8 cellular contexts compared by ENCODE assay signal in genomic region chr19:3125900-3126524, GRCh38. TPM values are rescaled to one million over a fixed set of nuclear protein-coding genes. Genes with fewer than 3 reads are reported as not detected.
DNase-seq lines count a peak whose midpoint lies in the region; ATAC-seq and TF ChIP-seq lines count a peak whose summit lies in the region.

No MANE protein-coding gene starts in this region.

- no peaks in the 10 kb centered on the region for H3K36me3 ChIP-seq in naive thymus-derived CD4-positive, alpha-beta T cell (ENCODE audit: control insufficient read depth in 2 of 3, insufficient read depth in 3 of 3, low read length in 3 of 3)
- peaks cover 2 to 23% (median 20%) of the 10 kb centered on the region in 4 donors for H3K36me3 ChIP-seq in stomach

- H3K27ac Mint-ChIP-seq in naive thymus-derived CD4-positive, alpha-beta T cell, result no peak overlapping the region

- no peak overlapping the region for H3K27ac ChIP-seq in naive thymus-derived CD4-positive, alpha-beta T cell (ENCODE audit: low read depth, low read length)
- no peak overlapping the region for H3K27ac ChIP-seq in stomach

- POLR2A ChIA-PET in GM10248 (lab: Yijun Ruan, JAX), result no interaction called here
- POLR2A ChIA-PET in naive thymus-derived CD4-positive, alpha-beta T cell (lab: Charles Lee), result interaction anchor here (0.5 to 0.6 kb wide), 2 partner anchors 36 to 59 kb away, joined by 3 to 4 read pairs; no protein-coding TSS in a partner anchor

- H3K36me3 Mint-ChIP-seq in naive thymus-derived CD4-positive, alpha-beta T cell, result peaks cover 0 to under 1% (median 0%) of the 10 kb centered on the region in 5 donors

- WGBS in stomach, 5 donors, result 12 to 27% (median 21%) methylated on average over 13 to 14 of the region's 14 CpGs

- no peaks in the 10 kb centered on the region for H3K9me3 ChIP-seq in naive thymus-derived CD4-positive, alpha-beta T cell (ENCODE audit: control insufficient read depth in 2 of 3, low read length in 3 of 3)
- no peaks in the 10 kb centered on the region for H3K9me3 ChIP-seq in stomach

- H3K4me3 ChIP-seq in naive thymus-derived CD4-positive, alpha-beta T cell (ENCODE audit: low read length), result no peak overlapping the region
- no peak overlapping the region for H3K4me3 ChIP-seq in stomach

- H3K9me3 Mint-ChIP-seq in naive thymus-derived CD4-positive, alpha-beta T cell, result peaks cover 0 to 1% (median 0%) of the 10 kb centered on the region in 11 donors

- ATAC-seq in naive thymus-derived CD4-positive, alpha-beta T cell, result peak; percentile 92
- ATAC-seq in HG03342 (IDR thresholded peaks at IDR 0.05; ENCODE audit: unreplicated experiment), result no peak

- no peaks in the 10 kb centered on the region for H3K4me1 ChIP-seq in naive thymus-derived CD4-positive, alpha-beta T cell (ENCODE audit: control insufficient read depth in 2 of 2, insufficient read depth in 2 of 2, low read length in 2 of 2)
- H3K4me1 ChIP-seq in stomach, result peaks cover 0 to 12% (median 0%) of the 10 kb centered on the region in 4 donors

- H3K4me1 Mint-ChIP-seq in naive thymus-derived CD4-positive, alpha-beta T cell, result peaks cover 0 to 21% (median 5%) of the 10 kb centered on the region in 7 donors

- intact Hi-C loops in naive thymus-derived CD4-positive, alpha-beta T cell (cut with micrococcal nuclease), result loop anchor here in 1 of 2 donors (1.0 kb wide), 2 partner anchors 164 to 175 kb away; no protein-coding TSS in a partner anchor
- intact Hi-C loops in stomach (cut with DNase I; ENCODE audit: low total_unique reads), result no loop called here

- TF ChIP-seq CTCF in GM10248 (IDR thresholded peaks at IDR 0.05; ENCODE audit: control extremely low read depth, extremely low read depth, low read depth, missing control alignments), result peak; percentile 70
- TF ChIP-seq CTCF in stomach (IDR thresholded peaks at IDR 0.05), result peak in 5 of 7 experiments; percentile 57 to 74 (median 68)

- H3K27me3 Mint-ChIP-seq in naive thymus-derived CD4-positive, alpha-beta T cell, result peaks cover 0 to 6% (median 2%) of the 10 kb centered on the region in 5 donors

- TF ChIP-seq POLR2A in stomach (IDR thresholded peaks at IDR 0.05), result no peak

- no peak overlapping the region for H3K4me3 Mint-ChIP-seq in naive thymus-derived CD4-positive, alpha-beta T cell

- CTCF ChIA-PET in GM10248 (lab: Yijun Ruan, JAX), result interaction anchor here (0.7 to 4.2 kb wide), 24 partner anchors 9 to 175 kb away, joined by 3 to 25 read pairs (median 4); partner anchors contain the start of gene GNA15
- CTCF ChIA-PET in naive thymus-derived CD4-positive, alpha-beta T cell (lab: Charles Lee), result interaction anchor here (0.6 to 2.1 kb wide), 7 partner anchors 22 to 289 kb away, joined by 3 to 7 read pairs (median 4); no protein-coding TSS in a partner anchor

- H3K27me3 ChIP-seq in naive thymus-derived CD4-positive, alpha-beta T cell (ENCODE audit: control insufficient read depth in 2 of 2, insufficient read depth in 2 of 2, low read length in 2 of 2), result no peaks in the 10 kb centered on the region
- H3K27me3 ChIP-seq in stomach, result no peaks in the 10 kb centered on the region

- DNase-seq in GM10248 (ENCODE audit: extremely low spot score) (peak; percentile 80), NCI-H146 treated with DMSO at 0.1 percent for 48 hours (lab: John Stamatoyannopoulos, UW; ENCODE audit: unreplicated experiment) (peak; percentile 11), ecto neural progenitor cell (ENCODE audit: low spot score) (peak; percentile 79), stomach (peak; percentile 79), DMS79 (lab: John Stamatoyannopoulos, UW) (no peak)
- DNase-seq in activated CD4-positive, alpha-beta T cell treated with anti-CD3 and anti-CD28 coated beads, Interleukin-2, amount 50 U/mL, for 24 hours (ENCODE audit: low read depth in 1 of 2, low spot score in 1 of 2), result peak; percentile 62 to 65
- DNase-seq in naive thymus-derived CD4-positive, alpha-beta T cell, result peak in 8 of 9 donors; percentile 32 to 74 (median 64)

- no peak for TF ChIP-seq EP300 in stomach (IDR thresholded peaks at IDR 0.05)

RNA-seq across cellular contexts. Expression of gene GNA15, which starts 9.8 kb away (rescaled TPM):
- total RNA-seq in naive thymus-derived CD4-positive, alpha-beta T cell, result 100 to 1,000 TPM in 1 of 5 experiments, 10 to 100 TPM in 1, 1 to 10 TPM in 1, under 1 TPM in 2; 0.73 to 131 (median 6.6) TPM
- under 1 TPM in 1 of 2 donors, not detected in 1; 0.09 TPM for polyA plus RNA-seq in naive thymus-derived CD4-positive, alpha-beta T cell
- total RNA-seq in stomach, result 1 to 10 TPM in 2 of 5 donors, under 1 TPM in 1, not detected in 2; 0.45 to 4.8 (median 4.5) TPM
- polyA plus RNA-seq in stomach, result 10 to 100 TPM in 1 of 3 donors, 1 to 10 TPM in 2; 4.9 to 15.1 (median 7.8) TPM

RNA-seq across cellular contexts. Expression of gene GNA11, which starts 31.9 kb away (rescaled TPM):
- 10 to 100 TPM in 1 of 5 experiments, 1 to 10 TPM in 4; 1.2 to 11.2 (median 7.2) TPM for total RNA-seq in naive thymus-derived CD4-positive, alpha-beta T cell
- polyA plus RNA-seq in naive thymus-derived CD4-positive, alpha-beta T cell, result 1 to 10 TPM in 1 of 2 donors, under 1 TPM in 1; 0.92 to 1.3 TPM
- total RNA-seq in stomach, result 100 to 1,000 TPM in 1 of 5 donors, 10 to 100 TPM in 4; 40.6 to 204 (median 63.4) TPM
- polyA plus RNA-seq in stomach, result 10 to 100 TPM; 18.9 to 31.3 (median 25.5) TPM

RNA-seq across cellular contexts. Expression of gene S1PR4, which starts 52.6 kb away (rescaled TPM):
- total RNA-seq in naive thymus-derived CD4-positive, alpha-beta T cell, result 100 to 1,000 TPM in 3 of 5 experiments, 10 to 100 TPM in 2; 61.0 to 238 (median 181) TPM
- 100 to 1,000 TPM; 332 to 589 TPM for polyA plus RNA-seq in naive thymus-derived CD4-positive, alpha-beta T cell
- total RNA-seq in stomach, result 10 to 100 TPM in 2 of 5 donors, 1 to 10 TPM in 1, not detected in 2; 4.6 to 22.2 (median 11.6) TPM
- polyA plus RNA-seq in stomach, result 1 to 10 TPM; 1.3 to 2.3 (median 2.2) TPM

RNA-seq across cellular contexts. Expression of gene NCLN, which starts 59.7 kb away (rescaled TPM):
- total RNA-seq in naive thymus-derived CD4-positive, alpha-beta T cell, result 10 to 100 TPM; 45.4 to 64.7 (median 53.7) TPM
- 10 to 100 TPM; 19.9 to 48.1 TPM for polyA plus RNA-seq in naive thymus-derived CD4-positive, alpha-beta T cell
- 100 to 1,000 TPM in 2 of 5 donors, 10 to 100 TPM in 3; 16.7 to 381 (median 93.6) TPM for total RNA-seq in stomach
- 10 to 100 TPM; 42.3 to 45.8 (median 44.6) TPM for polyA plus RNA-seq in stomach
